In the genomic region with DNA sequence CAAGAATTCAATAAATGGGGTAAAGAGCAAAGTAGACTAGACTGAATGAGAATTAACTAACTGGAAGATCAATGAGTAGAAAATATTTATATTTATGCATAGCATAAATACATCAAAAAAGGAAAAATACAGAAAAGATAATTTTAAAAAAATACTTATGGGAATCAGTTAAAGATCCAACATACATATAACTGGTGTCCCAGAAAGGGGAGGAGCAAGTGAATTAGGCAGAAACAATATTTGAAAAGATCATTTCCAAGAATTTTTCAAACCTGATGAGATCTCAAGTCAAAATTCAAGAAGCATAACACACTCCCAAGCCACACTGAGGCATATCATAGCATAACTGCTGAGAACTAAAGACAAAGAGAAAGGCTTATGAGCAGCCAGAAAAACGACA, we compare ENCODE assay signal across 20 cellular contexts.
DNase-seq lines count a peak whose midpoint lies in the region; ATAC-seq and TF ChIP-seq lines count a peak whose summit lies in the region.
"Had no signal": no experiment of that assay in that cellular context is flagged by ENCODE, and none has a peak within 500 bp of the region (broad histone marks: within the 10 kb centered on the region; RNA-seq: fewer than 3 reads in every experiment).

No MANE protein-coding gene starts in this region.

- H3K9me3 ChIP-seq in GM23248 (ENCODE audit: low read depth): no peaks in the 10 kb centered on the region
- peaks cover 3% of the 10 kb centered on the region; the same call in 1 of the 2 replicates for H3K9me3 ChIP-seq in HEK293 (ENCODE audit: control insufficient read depth, insufficient read depth, low read depth, low read length)
- H3K9me3 ChIP-seq in adipocyte (ENCODE audit: control insufficient read depth, low read length): peaks cover 48% of the 10 kb centered on the region
- H3K9me3 ChIP-seq: BE2C had no signal

- no peaks in the 10 kb centered on the region for H3K9me2 ChIP-seq in GM23248 (ENCODE audit: insufficient read depth)

- in situ Hi-C loops in GM23248 (cut with MboI): no loop called here
- in situ Hi-C loops in astrocyte of the spinal cord (cut with HindIII; ENCODE audit: low sequenced_read_pairs): no loop called here

- intact Hi-C loops in left cardiac atrium (cut with DNase I): no loop called here

- no peak overlapping the region for H3K9ac ChIP-seq in GM23248
- no peak overlapping the region for H3K9ac ChIP-seq in adipocyte (ENCODE audit: low read length)
- H3K9ac ChIP-seq: BLaER1 had no signal

- H4K20me1 ChIP-seq in GM23248 (ENCODE audit: insufficient read depth): no peaks in the 10 kb centered on the region
- H4K20me1 ChIP-seq: BLaER1 had no signal

- CTCF ChIA-PET in HEK293 (lab: Yijun Ruan, JAX): interaction anchor here (0.7 kb wide), 2 partner anchors 69 to 435 kb away, joined by 3 to 6 read pairs; no protein-coding TSS in a partner anchor

- TF ChIP-seq CTCF in HEK293 (tag by site-specific recombination; IDR thresholded peaks at IDR 0.05): no peak
- TF ChIP-seq CTCF in astrocyte of the spinal cord (IDR thresholded peaks at IDR 0.05; ENCODE audit: low read depth, low read length): no peak

- H3K79me2 ChIP-seq in GM23248 (ENCODE audit: insufficient read depth): no peaks in the 10 kb centered on the region

- no peak for ATAC-seq in HG02623 (IDR thresholded peaks at IDR 0.05; ENCODE audit: unreplicated experiment)
- ATAC-seq in left cardiac atrium: no peak
- ATAC-seq in GM18505 (IDR thresholded peaks at IDR 0.05; ENCODE audit: unreplicated experiment): no peak

- no peak overlapping the region for H3K27ac ChIP-seq in GM23248
- H3K27ac ChIP-seq in HEK293 (ENCODE audit: extremely low read depth, low read depth, low read length): no peak overlapping the region
- H3K27ac ChIP-seq: BLaER1 had no signal

- H3F3A ChIP-seq in GM23248 (ENCODE audit: insufficient read depth): no peaks in the 10 kb centered on the region

- H3K27me3 ChIP-seq in GM23248 (replicated peaks; ENCODE audit: insufficient read depth) (peaks cover 11% of the 10 kb centered on the region), adipocyte (replicated peaks; ENCODE audit: control insufficient read depth, insufficient read depth, low read length) (peaks cover 3% of the 10 kb centered on the region)
- H3K27me3 ChIP-seq: BLaER1 had no signal

- POLR2A ChIA-PET in HEK293 (lab: Yijun Ruan, JAX): no interaction called here

- WGBS in GM23248 (ENCODE audit: low coverage in 1 of 2, low lambda C conversion rate in 2 of 2, missing lambda C conversion rate in 2 of 2), 2 experiments: 6 to 20% methylated on average over 1 of the region's 1 CpG

- no peak overlapping the region for H3K4me2 ChIP-seq in GM23248 (ENCODE audit: unreplicated experiment)
- H3K4me2 ChIP-seq: BLaER1 had no signal

- DNase-seq in GM23248 (peak; percentile 45), adipocyte (ENCODE audit: low read depth) (peak; percentile 17), astrocyte of the spinal cord (ENCODE audit: low read depth, low spot score) (peak; percentile 16), NOMO-1 treated with DMSO at 0.1 percent for 48 hours (lab: John Stamatoyannopoulos, UW; ENCODE audit: unreplicated experiment) (no peak), left cardiac atrium (no peak)
- DNase-seq: 8988T; ACHN; BE2C; C1 segment of cervical spinal cord; CD4-positive, alpha-beta memory T cell; CD4-positive, CD25-positive, alpha-beta regulatory T cell; CD8-positive, alpha-beta memory T cell; COR-L47; DMS 273 treated with DMSO at 0.1 percent for 48 hours; DMS79 treated with DMSO at 0.1 percent for 48 hours; GF-D8 had no signal

- TF ChIP-seq POLR2A in GM18505 (IDR thresholded peaks at IDR 0.05; ENCODE audit: borderline replicate concordance, extremely low read depth, insufficient read depth, insufficient read length): no peak

- no peaks in the 10 kb centered on the region for H3K36me3 ChIP-seq in GM23248 (ENCODE audit: low read depth)
- no peaks in the 10 kb centered on the region for H3K36me3 ChIP-seq in HEK293 (ENCODE audit: control insufficient read depth in 2 of 2, insufficient read depth in 1 of 2, low read length in 2 of 2)
- H3K36me3 ChIP-seq in adipocyte (ENCODE audit: control insufficient read depth, insufficient read depth, low read length, severe bottlenecking): no peaks in the 10 kb centered on the region
- H3K36me3 ChIP-seq: BE2C, BLaER1 had no signal

- H2AFZ ChIP-seq in GM23248: no peak overlapping the region

- H3K4me1 ChIP-seq in GM23248 (ENCODE audit: insufficient read depth) (no peaks in the 10 kb centered on the region), HEK293 (ENCODE audit: control insufficient read depth, insufficient read depth, low read length) (no peaks in the 10 kb centered on the region), adipocyte (ENCODE audit: control insufficient read depth, insufficient read depth, low read length) (peaks cover under 1% of the 10 kb centered on the region)
- H3K4me1 ChIP-seq: BE2C, BLaER1 had no signal

- H3K4me3 ChIP-seq in GM23248 (no peak overlapping the region), HEK293 (ENCODE audit: low read depth, low read length) (no peak overlapping the region), adipocyte (ENCODE audit: low read length) (no peak overlapping the region), astrocyte of the spinal cord (ENCODE audit: low read depth, low read length) (no peak overlapping the region)
- H3K4me3 ChIP-seq: BLaER1 had no signal

TF ChIP-seq in HEK293, 187 proteins besides CTCF, POLR2A, EP300 and RAD21:
- TF ChIP-seq SETDB1 (IDR thresholded peaks at IDR 0.05; ENCODE audit: insufficient read length, low read length): peak; percentile 91
- TF ChIP-seq ZEB2 (tag by site-specific recombination; IDR thresholded peaks at IDR 0.05): no peak
- TF ChIP-seq ZNF843 (tag by site-specific recombination; IDR thresholded peaks at IDR 0.05): no peak
- TF ChIP-seq ZNF133 (tag by site-specific recombination; IDR thresholded peaks at IDR 0.05): peak; percentile 94

Comparison
In these comparisons a context has a peak if more than half of its experiments do, and no peak if none do; other contexts are left out.
1. DNase-seq: peak in GM23248 (single experiment), adipocyte (single experiment) and astrocyte of the spinal cord (single experiment); none in NOMO-1 treated with DMSO at 0.1 percent for 48 hours (single experiment) and left cardiac atrium (single experiment).